11 cellular contexts compared by ENCODE assay signal in genomic region chr2:73952499-73953446, GRCh38. TPM values are rescaled to one million over a fixed set of nuclear protein-coding genes. Genes with fewer than 3 reads are reported as not detected.
DNase-seq lines count a peak whose midpoint lies in the region; ATAC-seq and TF ChIP-seq lines count a peak whose summit lies in the region.
"Had no signal": no experiment of that assay in that cellular context is flagged by ENCODE, and none has a peak within 500 bp of the region (broad histone marks: within the 10 kb centered on the region; RNA-seq: fewer than 3 reads in every experiment).

No MANE protein-coding gene starts in this region.

- 63 to 93% (median 74%) methylated on average over 12 of the region's 12 CpGs for WGBS in adrenal gland, 4 donors
- WGBS in transverse colon (ENCODE audit: low coverage in 1 of 2), 2 donors = 51 to 66% methylated on average over 8 to 12 of the region's 12 CpGs

- peaks cover 0 to 8% of the 10 kb centered on the region in 2 donors for H3K4me1 ChIP-seq in adrenal gland (replicated peaks in 1 of 2)
- H3K4me1 ChIP-seq in transverse colon = peaks cover 0 to 8% (median 0%) of the 10 kb centered on the region in 4 donors
- H3K4me1 ChIP-seq: neural progenitor cell had no signal

- DNase-seq in A172 (ENCODE audit: low spot score) (peak; percentile 37), HCEC 1CT (peak; percentile 73), adrenal gland (peak in 5 of 7 donors; percentile 33 to 56 (median 38)), hepatic stellate cell (ENCODE audit: low spot score) (peak; percentile 26), NCI-H1930 (lab: John Stamatoyannopoulos, UW) (no peak), transverse colon (no peak), NCI-H2107 treated with DMSO at 0.1 percent for 48 hours (lab: John Stamatoyannopoulos, UW; ENCODE audit: unreplicated experiment) (no peak)
- DNase-seq: erythroblast had no signal

- in situ Hi-C loops in transverse colon (cut with MboI; ENCODE audit: low pct_ligation_motif_present in 1 of 4, low pct_unique_long_range_greater_than_20kb in 1 of 4, low sequenced_read_pairs in 3 of 4) = no loop called here

- intact Hi-C loops in adrenal gland (cut with DNase I) = no loop called here
- intact Hi-C loops in transverse colon (cut with DNase I; ENCODE audit: low total_unique reads) = no loop called here

- no peak for ATAC-seq in GM21381 (IDR thresholded peaks at IDR 0.05; ENCODE audit: unreplicated experiment)

- H3K9me3 ChIP-seq in adrenal gland (replicated peaks in 1 of 3) = no peaks in the 10 kb centered on the region
- H3K9me3 ChIP-seq in transverse colon = no peaks in the 10 kb centered on the region
- H3K9me3 ChIP-seq: BLaER1 had no signal

- no peak for TF ChIP-seq CTCF in adrenal gland (IDR thresholded peaks at IDR 0.05)
- no peak for TF ChIP-seq CTCF in transverse colon (IDR thresholded peaks at IDR 0.05)

- no peaks in the 10 kb centered on the region for H3K27me3 ChIP-seq in adrenal gland
- H3K27me3 ChIP-seq in transverse colon = no peaks in the 10 kb centered on the region
- H3K27me3 ChIP-seq: BLaER1, neural progenitor cell had no signal

- H3K4me3 ChIP-seq in adrenal gland = no peak overlapping the region
- no peak overlapping the region for H3K4me3 ChIP-seq in transverse colon
- H3K4me3 ChIP-seq: BLaER1, neural progenitor cell had no signal

- H3K36me3 ChIP-seq in adrenal gland (replicated peaks in 1 of 2) (peaks cover 0 to 61% of the 10 kb centered on the region in 2 donors), transverse colon (peaks cover 0 to 34% (median 15%) of the 10 kb centered on the region in 4 donors)

- peak overlapping the region in 2 of 5 donors; percentile 7 to 41 for H3K27ac ChIP-seq in adrenal gland
- H3K27ac ChIP-seq in transverse colon = no peak overlapping the region
- H3K27ac ChIP-seq: BLaER1, neural progenitor cell had no signal

- no peak for TF ChIP-seq POLR2A in adrenal gland (IDR thresholded peaks at IDR 0.05)
- no peak for TF ChIP-seq POLR2A in transverse colon (IDR thresholded peaks at IDR 0.05)

- TF ChIP-seq EP300 in transverse colon (IDR thresholded peaks at IDR 0.05; ENCODE audit: low read depth) = no peak

RNA-seq across cellular contexts. Expression of gene DGUOK, which starts 26.1 kb away (rescaled TPM):
- total RNA-seq in A172 (2014; rRNA removed; shearing (Covaris generic)) = 111 and 127 TPM in 2 replicates
- total RNA-seq in adrenal gland = 10 to 100 TPM; 40.0 to 87.5 (median 52.8) TPM
- polyA plus RNA-seq in adrenal gland = 100 to 1,000 TPM in 1 of 3 donors, 10 to 100 TPM in 2; 57.1 to 112 (median 88.4) TPM
- 10 to 100 TPM; 27.3 to 49.7 (median 40.3) TPM for total RNA-seq in transverse colon

RNA-seq across cellular contexts. Expression of gene TET3, which starts 31.9 kb away (rescaled TPM):
- total RNA-seq in A172 (2014; rRNA removed; shearing (Covaris generic)) = 6.5 and 9.9 TPM in 2 replicates
- total RNA-seq in adrenal gland = 1 to 10 TPM; 1.6 to 8.6 (median 6.4) TPM
- 1 to 10 TPM; 1.3 to 5.7 (median 1.3) TPM for polyA plus RNA-seq in adrenal gland
- total RNA-seq in transverse colon = 10 to 100 TPM; 20.2 to 26.9 (median 22.5) TPM

RNA-seq across cellular contexts. Expression of gene ACTG2, which starts 60.0 kb away (rescaled TPM):
- not detected in 2 replicates for total RNA-seq in A172 (2014; rRNA removed; shearing (Covaris generic))
- total RNA-seq in adrenal gland = 10 to 100 TPM in 2 of 8 donors, 1 to 10 TPM in 4, under 1 TPM in 2; 0.52 to 13.3 (median 2.7) TPM
- polyA plus RNA-seq in adrenal gland = 10 to 100 TPM; 14.1 to 94.0 (median 66.9) TPM
- total RNA-seq in transverse colon = 1,000 to 10,000 TPM in 1 of 4 donors, 100 to 1,000 TPM in 3; 394 to 3,499 (median 729) TPM

Comparison
In these comparisons a context has a peak if more than half of its experiments do, and no peak if none do; other contexts are left out.
1. DNase-seq: peak in A172 (single experiment), HCEC 1CT (single experiment), adrenal gland (5 of 7) and hepatic stellate cell (single experiment); none in NCI-H1930 (0 of 2), transverse colon (single experiment) and NCI-H2107 treated with DMSO at 0.1 percent for 48 hours (single experiment).
2. RNA of gene ACTG2, which starts 60.0 kb away (total RNA-seq): 394 to 3,499 TPM in transverse colon; 0.52 to 13.3 TPM in adrenal gland and not detected in A172; every median in the first group is over 10 times any median in the second.